ENCODE assay signal across 1 cellular context in the genomic region with DNA sequence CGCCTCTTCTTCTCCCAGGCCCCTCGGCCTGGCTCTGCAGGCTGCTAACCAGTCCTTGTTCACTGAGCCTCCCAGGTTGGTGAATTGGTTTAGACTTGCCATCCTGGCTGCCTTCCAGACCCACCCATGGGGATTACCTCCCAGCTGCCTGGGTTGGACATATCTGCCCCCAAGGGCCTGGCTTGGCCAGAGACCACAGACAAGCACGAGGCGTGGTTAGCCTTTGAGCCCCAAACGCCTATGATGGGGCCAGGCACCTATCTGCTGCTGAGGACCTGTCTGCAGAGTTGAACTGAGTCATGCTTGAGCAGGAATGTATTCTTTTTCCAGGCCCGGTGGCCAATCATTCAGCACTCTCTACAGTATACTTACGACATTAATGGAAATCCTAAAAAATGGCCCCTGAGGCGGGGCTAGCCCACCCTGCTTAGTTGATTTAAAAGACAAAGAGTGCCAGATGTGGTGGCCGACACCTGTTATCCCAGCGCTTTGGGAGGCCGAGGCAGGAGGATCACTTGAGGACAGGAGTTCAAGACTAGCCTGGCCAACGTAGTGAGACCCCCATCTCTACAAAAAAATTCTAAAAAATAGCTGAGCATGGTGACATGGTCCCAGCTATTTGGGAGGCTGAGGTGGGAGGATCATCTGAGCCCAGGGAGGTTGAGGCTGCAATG.
TF ChIP-seq lines count a peak whose summit lies in the region.

No MANE protein-coding gene starts in this region.

TF ChIP-seq in IMR-90, 13 proteins besides CTCF, POLR2A, EP300 and RAD21 (continued from another document):
- TF ChIP-seq CHD1 (IDR thresholded peaks at IDR 0.05; ENCODE audit: low read depth, low read length) (no peak), NFE2L2 (IDR thresholded peaks at IDR 0.05; ENCODE audit: low read depth, low read length) (no peak), MAZ (IDR thresholded peaks at IDR 0.05; ENCODE audit: borderline replicate concordance, low read depth, low read length) (no peak), FOS (IDR thresholded peaks at IDR 0.05; ENCODE audit: low read depth, low read length) (no peak), SMC3 (IDR thresholded peaks at IDR 0.05; ENCODE audit: low read depth, low read length) (no peak), CEBPB (IDR thresholded peaks at IDR 0.05; ENCODE audit: low read depth, low read length) (no peak), USF2 (IDR thresholded peaks at IDR 0.05; ENCODE audit: low read depth, low read length) (no peak)
TF ChIP-seq in IMR-90: peak in this region for 0.
